8 cellular contexts compared by ENCODE assay signal in genomic region chr17:80254396-80255241, GRCh38.
DNase-seq lines count a peak whose midpoint lies in the region; ATAC-seq lines count a peak whose summit lies in the region.

No MANE protein-coding gene starts in this region.

- H3K4me3 Mint-ChIP-seq in activated naive CD8-positive, alpha-beta T cell treated with anti-CD3 and anti-CD28 coated beads, Interleukin-2, amount 50 U/mL, for 24 hours: peak overlapping the region; percentile 44

- H3K9me3 Mint-ChIP-seq in activated naive CD8-positive, alpha-beta T cell treated with anti-CD3 and anti-CD28 coated beads, Interleukin-2, amount 50 U/mL, for 24 hours: no peaks in the 10 kb centered on the region

- peak overlapping the region; percentile 86 for H3K27ac Mint-ChIP-seq in activated naive CD8-positive, alpha-beta T cell treated with anti-CD3 and anti-CD28 coated beads, Interleukin-2, amount 50 U/mL, for 24 hours

- H3K27me3 Mint-ChIP-seq in activated naive CD8-positive, alpha-beta T cell treated with anti-CD3 and anti-CD28 coated beads, Interleukin-2, amount 50 U/mL, for 24 hours: peaks cover under 1% of the 10 kb centered on the region

- H3K36me3 Mint-ChIP-seq in activated naive CD8-positive, alpha-beta T cell treated with anti-CD3 and anti-CD28 coated beads, Interleukin-2, amount 50 U/mL, for 24 hours (ENCODE audit: low read depth): no peaks in the 10 kb centered on the region

- ATAC-seq in HG03432 (IDR thresholded peaks at IDR 0.05; ENCODE audit: unreplicated experiment) (peak; percentile 65), HG03045 (IDR thresholded peaks at IDR 0.05; ENCODE audit: unreplicated experiment) (no peak)
- peak; percentile 69 for ATAC-seq in activated naive CD8-positive, alpha-beta T cell treated with anti-CD3 and anti-CD28 coated beads, Interleukin-2, amount 50 U/mL, for 24 hours
- peak; percentile 58 for ATAC-seq in stimulated activated naive CD8-positive, alpha-beta T cell treated with anti-CD3 and anti-CD28 coated beads, Interleukin-15, Interleukin-2, amounts not matched to agents 100 U/mL and 50 U/mL, for 24 hours

- peaks cover 61% of the 10 kb centered on the region for H3K4me1 Mint-ChIP-seq in activated naive CD8-positive, alpha-beta T cell treated with anti-CD3 and anti-CD28 coated beads, Interleukin-2, amount 50 U/mL, for 24 hours

- peak; percentile 21 for DNase-seq in NCI-H146 (lab: John Stamatoyannopoulos, UW)
- DNase-seq in NCI-H146 treated with DMSO at 0.1 percent for 48 hours (lab: John Stamatoyannopoulos, UW; ENCODE audit: unreplicated experiment): no peak
- peak; percentile 94 for DNase-seq in SHP77 treated with DMSO at 0.1 percent for 48 hours (lab: John Stamatoyannopoulos, UW)
- peak; percentile 55 for DNase-seq in activated naive CD8-positive, alpha-beta T cell treated with anti-CD3 and anti-CD28 coated beads, Interleukin-2, amount 50 U/mL, for 24 hours
- DNase-seq in kidney tubule cell (ENCODE audit: low spot score): peak; percentile 100
- DNase-seq in stimulated activated naive CD8-positive, alpha-beta T cell treated with anti-CD3 and anti-CD28 coated beads, Interleukin-15, Interleukin-2, amounts not matched to agents 100 U/mL and 50 U/mL, for 24 hours: peak; percentile 55
